ENCODE assay signal across 8 cellular contexts in the genomic region with DNA sequence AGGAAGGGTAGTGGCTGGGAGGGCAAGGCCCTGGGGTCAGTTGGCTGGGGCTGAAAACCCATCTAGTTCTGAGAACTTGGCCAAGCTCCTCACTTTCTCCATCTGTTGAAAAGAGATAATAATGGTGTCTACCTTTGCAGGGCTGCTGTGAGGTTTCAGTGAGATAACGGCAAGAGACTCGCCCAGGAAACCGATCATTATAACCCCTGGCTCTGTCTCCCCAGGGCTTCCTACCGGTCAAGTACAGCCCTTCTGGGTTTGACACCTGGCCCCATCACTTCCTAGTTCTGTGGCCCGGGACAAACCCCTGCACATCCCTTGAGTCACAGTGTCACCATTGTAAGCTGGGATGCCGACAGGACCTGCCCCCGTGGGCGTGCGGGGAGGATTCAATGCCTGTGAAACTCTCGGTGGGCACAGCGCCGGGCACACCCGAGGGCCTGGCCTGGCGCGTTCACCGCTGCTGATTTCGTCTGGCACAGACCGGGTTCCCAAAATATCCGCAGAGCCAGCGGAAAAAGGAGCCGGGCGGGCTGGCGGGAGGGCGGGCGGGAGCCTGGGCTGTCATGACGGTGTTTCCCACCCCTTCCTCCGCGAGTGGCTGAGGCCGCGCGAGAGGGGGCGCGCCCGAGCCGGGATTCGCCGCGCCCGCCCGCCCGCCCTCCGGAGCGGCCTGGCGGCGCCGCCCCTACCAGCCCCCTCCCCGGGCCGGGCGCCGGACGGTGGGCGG. TPM values are rescaled to one million over a fixed set of nuclear protein-coding genes. Genes with fewer than 3 reads are reported as not detected.
DNase-seq lines count a peak whose midpoint lies in the region; ATAC-seq and TF ChIP-seq lines count a peak whose summit lies in the region.

No MANE protein-coding gene starts in this region.

- H2AFZ ChIP-seq in neural cell (ENCODE audit: low read depth, low read length), result peak overlapping the region; percentile 85

- H3K9me2 ChIP-seq in neural cell (ENCODE audit: insufficient read depth, low read length), result no peaks in the 10 kb centered on the region

- peak; percentile 37 for ATAC-seq in GM19328 (IDR thresholded peaks at IDR 0.05; ENCODE audit: unreplicated experiment)

- H3K27me3 ChIP-seq in HUES48 (ENCODE audit: control insufficient read depth, insufficient read depth, low read length), result peaks cover 27% of the 10 kb centered on the region
- no peaks in the 10 kb centered on the region for H3K27me3 ChIP-seq in neural cell (ENCODE audit: insufficient read depth, low read depth, low read length)
- H3K27me3 ChIP-seq in stomach smooth muscle (ENCODE audit: control insufficient read depth in 1 of 2, insufficient read depth in 2 of 2, low read length in 2 of 2), result no peaks in the 10 kb centered on the region

- no peak for TF ChIP-seq EP300 in neural cell (conservative IDR thresholded peaks at IDR 0.05; ENCODE audit: poor library complexity, severe bottlenecking)

- H3K4me3 ChIP-seq in HUES48 (ENCODE audit: low read depth, low read length) (peak overlapping the region; percentile 67), fibroblast of villous mesenchyme (ENCODE audit: low read depth, low read length) (peak overlapping the region; percentile 71), neural cell (ENCODE audit: low read length) (peak overlapping the region; percentile 79), stomach smooth muscle (ENCODE audit: low read length in 2 of 2) (peak overlapping the region; percentile 74 to 75)

- H3F3A ChIP-seq in neural cell (ENCODE audit: insufficient read depth, low read length, poor library complexity, severe bottlenecking), result no peaks in the 10 kb centered on the region

- H3K36me3 ChIP-seq in HUES48 (ENCODE audit: control insufficient read depth, insufficient read depth, low read length) (peaks cover 27% of the 10 kb centered on the region), neural cell (ENCODE audit: insufficient read depth, low read length) (no peaks in the 10 kb centered on the region), stomach smooth muscle (ENCODE audit: control insufficient read depth in 2 of 2, insufficient read depth in 2 of 2, low read length in 2 of 2) (peaks cover 12 to 14% of the 10 kb centered on the region in 2 donors)

- TF ChIP-seq CTCF in fibroblast of villous mesenchyme (IDR thresholded peaks at IDR 0.05; ENCODE audit: insufficient read depth, low read depth, low read length) (no peak), neural cell (IDR thresholded peaks at IDR 0.05; ENCODE audit: poor library complexity, severe bottlenecking) (no peak)

- peaks cover 12% of the 10 kb centered on the region for H3K79me2 ChIP-seq in neural cell (replicated peaks; ENCODE audit: insufficient read depth, low read length)

- no peak for TF ChIP-seq RAD21 in neural cell (conservative IDR thresholded peaks at IDR 0.05)

- H3K9ac ChIP-seq in HUES48 (ENCODE audit: low read depth, low read length) (no peak overlapping the region), neural cell (ENCODE audit: low read length) (peak overlapping the region; percentile 83), stomach smooth muscle (ENCODE audit: low read length in 2 of 2) (peak overlapping the region; percentile 83 to 84)

- no peaks in the 10 kb centered on the region for H4K20me1 ChIP-seq in neural cell (ENCODE audit: insufficient read depth)

- no peak overlapping the region for H3K27ac ChIP-seq in HUES48 (ENCODE audit: low read depth, low read length)
- peak overlapping the region; percentile 82 for H3K27ac ChIP-seq in neural cell (ENCODE audit: low read length)
- peak overlapping the region; percentile 88 for H3K27ac ChIP-seq in stomach smooth muscle (ENCODE audit: low read length)

- peaks cover 17% of the 10 kb centered on the region for H3K4me1 ChIP-seq in HUES48 (ENCODE audit: control insufficient read depth, insufficient read depth, low read length)
- H3K4me1 ChIP-seq in stomach smooth muscle (ENCODE audit: control insufficient read depth, insufficient read depth, low read length), result peaks cover 34% of the 10 kb centered on the region

- H3K4me2 ChIP-seq in neural cell (ENCODE audit: low read length), result peak overlapping the region; percentile 86

- DNase-seq in C1 segment of cervical spinal cord (lab: John Stamatoyannopoulos, UW), result peak in 13 of 14 donors; percentile 30 to 84 (median 71)
- peak; percentile 61 for DNase-seq in RPMI7951 (ENCODE audit: low read depth)
- peak; percentile 70 for DNase-seq in activated gamma-delta T cell (lab: John Stamatoyannopoulos, UW)
- DNase-seq in fibroblast of villous mesenchyme (ENCODE audit: low read depth), result peak; percentile 68

- H3K9me3 ChIP-seq in HUES48 (ENCODE audit: control insufficient read depth, insufficient read depth, low read length) (no peaks in the 10 kb centered on the region), neural cell (ENCODE audit: low read length) (no peaks in the 10 kb centered on the region), stomach smooth muscle (ENCODE audit: control insufficient read depth in 2 of 2, low read length in 2 of 2) (no peaks in the 10 kb centered on the region)

TF ChIP-seq in neural cell, 6 proteins besides CTCF, POLR2A, EP300 and RAD21:
- no peak for TF ChIP-seq EZH2 (IDR thresholded peaks at IDR 0.05; ENCODE audit: borderline replicate concordance, insufficient read depth, low read length, poor library complexity, severe bottlenecking)
- TF ChIP-seq REST (IDR thresholded peaks at IDR 0.05; ENCODE audit: borderline replicate concordance), result peak; percentile 41
- peak; percentile 34 for TF ChIP-seq MXI1 (conservative IDR thresholded peaks at IDR 0.05; ENCODE audit: poor library complexity, severe bottlenecking)

RNA-seq across cellular contexts. Expression of gene KMT5A, which starts 4.5 kb away (rescaled TPM):
- 34.6 and 38.4 TPM in 2 replicates for total RNA-seq in RPMI7951 (2014; rRNA removed; shearing (Covaris generic))
- total RNA-seq in fibroblast of villous mesenchyme, result 45.7 and 62.2 TPM in 2 replicates
- 28.9 and 40.0 TPM in 2 replicates for polyA plus RNA-seq in neural cell
- polyA minus RNA-seq in neural cell, result 35.1 and 37.7 TPM in 2 replicates

RNA-seq across cellular contexts. Expression of gene SBNO1, which starts 23.7 kb away (rescaled TPM):
- 15.0 and 16.9 TPM in 2 replicates for total RNA-seq in RPMI7951 (2014; rRNA removed; shearing (Covaris generic))
- 26.7 and 41.0 TPM in 2 replicates for total RNA-seq in fibroblast of villous mesenchyme
- 17.9 and 18.5 TPM in 2 replicates for polyA plus RNA-seq in neural cell
- polyA minus RNA-seq in neural cell, result 55.8 and 74.4 TPM in 2 replicates

RNA-seq across cellular contexts. Expression of gene RILPL2, which starts 48.1 kb away (rescaled TPM):
- total RNA-seq in RPMI7951 (2014; rRNA removed; shearing (Covaris generic)), result 2.5 and 2.7 TPM in 2 replicates
- total RNA-seq in fibroblast of villous mesenchyme, result 3.5 and 5.6 TPM in 2 replicates
- polyA plus RNA-seq in neural cell, result 0.07 and 0.20 TPM in 2 replicates
- 0.35 and 0.49 TPM in 2 replicates for polyA minus RNA-seq in neural cell
